Comparison of ENCODE assay signal across 9 cellular contexts in the genomic region with DNA sequence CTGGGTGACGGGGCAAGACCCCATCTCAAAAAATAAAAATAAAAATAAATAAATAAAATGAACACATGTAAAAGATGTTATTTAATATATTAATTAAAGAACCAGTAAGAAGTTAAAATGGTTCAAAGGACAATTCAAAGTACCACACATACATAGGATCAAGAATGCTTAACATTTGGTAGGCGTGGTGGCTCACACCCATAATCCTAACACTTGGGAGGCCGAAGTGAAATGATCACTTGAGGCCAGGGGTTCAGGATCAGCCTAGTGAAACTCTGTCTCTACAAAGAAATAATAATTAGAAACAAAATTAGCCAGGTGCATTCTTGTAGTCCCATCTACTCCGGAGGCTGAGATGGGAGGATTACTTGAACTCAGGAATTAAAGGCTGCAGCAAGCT.
"Had no signal": no experiment of that assay in that cellular context is flagged by ENCODE, and none has a peak within 500 bp of the region (broad histone marks: within the 10 kb centered on the region; RNA-seq: fewer than 3 reads in every experiment).

No MANE protein-coding gene starts in this region.

- H3K4me3 ChIP-seq: GM23338 had no signal

- H3K27ac ChIP-seq: KMS-11 had no signal

- DNase-seq: H9, HCEC 1CT, KBM-7 had no signal

- H3K27ac Mint-ChIP-seq: GM23338, IgD-negative memory B cell had no signal

- H3K9me3 Mint-ChIP-seq: GM23338, H9, IgD-negative memory B cell had no signal

- H3K4me3 Mint-ChIP-seq: GM23338, H9, IgD-negative memory B cell had no signal

- FAIRE-seq: H1, H54, HTR-8/SVneo had no signal

- ATAC-seq: GM23338 had no signal

- H3K27me3 Mint-ChIP-seq: IgD-negative memory B cell had no signal
